8 cellular contexts compared by ENCODE assay signal in the genomic region with DNA sequence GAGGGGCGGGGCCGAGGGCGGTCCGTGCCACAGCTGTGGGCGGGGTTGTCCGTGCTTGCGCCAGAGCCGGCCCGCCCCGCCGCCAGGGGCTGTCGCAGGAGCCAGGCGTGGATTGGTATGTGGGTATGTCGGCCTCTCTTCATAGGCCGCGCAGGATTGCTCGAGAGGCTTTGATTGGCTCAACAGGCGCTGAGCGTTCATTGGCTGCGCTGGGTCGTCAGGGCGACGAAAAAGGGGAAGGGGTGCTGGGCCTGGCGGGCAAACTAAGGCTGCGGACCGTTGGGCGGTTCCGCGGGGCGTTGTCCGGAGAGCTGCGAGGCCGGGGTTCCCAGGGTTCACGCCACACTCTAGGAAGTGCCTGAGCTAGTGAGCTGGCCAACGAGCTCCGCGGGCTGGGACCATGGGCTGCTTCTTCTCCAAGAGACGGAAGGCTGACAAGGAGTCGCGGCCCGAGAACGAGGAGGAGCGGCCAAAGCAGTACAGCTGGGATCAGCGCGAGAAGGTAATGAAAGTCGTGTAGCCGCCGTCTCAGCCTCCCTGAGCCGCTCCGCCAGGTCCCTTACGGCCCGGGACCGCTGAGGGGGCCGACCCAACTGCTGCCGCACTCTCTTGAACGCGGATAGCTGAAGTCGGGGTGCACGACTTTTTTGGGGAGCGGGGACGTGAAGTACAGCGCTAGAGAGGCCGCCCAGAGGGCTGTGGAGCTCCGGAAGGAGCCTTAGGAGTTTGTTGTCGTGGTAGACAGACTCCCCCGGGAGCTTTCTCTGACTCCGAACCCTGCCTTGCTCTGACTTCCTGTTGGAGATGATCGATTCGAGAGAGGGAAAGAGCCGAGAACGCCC. TPM values are rescaled to one million over a fixed set of nuclear protein-coding genes. Genes with fewer than 3 reads are reported as not detected.
DNase-seq lines count a peak whose midpoint lies in the region; ATAC-seq and TF ChIP-seq lines count a peak whose summit lies in the region.

Gene RP2 (plus strand): TSS at position 343 of the 842 bp plus-strand sequence. CDS start 58 bp downstream, at position 401.

- H4K20me1 ChIP-seq in Loucy (ENCODE audit: insufficient read depth, low read length, poor library complexity, severe bottlenecking) = peaks cover 16% of the 10 kb centered on the region

- no peaks in the 10 kb centered on the region for H3F3A ChIP-seq in Loucy (ENCODE audit: low read depth)

- peak within 1 kb of the TSS; percentile 88 for H3K4me3 ChIP-seq in H7 (ENCODE audit: insufficient read depth, low read depth, low read length)
- H3K4me3 ChIP-seq in Loucy (ENCODE audit: low read length, poor library complexity, severe bottlenecking) = peak within 1 kb of the TSS; percentile 83

- H3K79me2 ChIP-seq in Loucy (ENCODE audit: insufficient read depth, low read length) = peaks cover 45% of the 10 kb centered on the region

- H3K27ac Mint-ChIP-seq in nephron = peak within 1 kb of the TSS; percentile 83 to 98 (median 97)

- H3K27me3 Mint-ChIP-seq in nephron (ENCODE audit: low read depth) = no peaks in the 10 kb centered on the region

- H3K27me3 ChIP-seq in H7 (ENCODE audit: control insufficient read depth, insufficient read depth, low read length) (no peaks in the 10 kb centered on the region; the same call in 1 of the 2 replicates), Loucy (ENCODE audit: insufficient read depth, low read length, poor library complexity, severe bottlenecking) (no peaks in the 10 kb centered on the region)

- no peaks in the 10 kb centered on the region for H3K9me2 ChIP-seq in Loucy (replicated peaks; ENCODE audit: low read depth, low read length)

- H2AFZ ChIP-seq in Loucy (ENCODE audit: low read length) = peak within 1 kb of the TSS; percentile 90

- peak within 1 kb of the TSS; percentile 82 for H3K9ac ChIP-seq in Loucy (ENCODE audit: low read depth, low read length, poor library complexity, severe bottlenecking)

- peak within 1 kb of the TSS; percentile 98 to 99 (median 99) for H3K4me3 Mint-ChIP-seq in nephron

- H3K9me3 Mint-ChIP-seq in nephron = peaks cover 8% of the 10 kb centered on the region

- peaks cover 2% of the 10 kb centered on the region for H3K4me1 ChIP-seq in Loucy (ENCODE audit: insufficient read depth, low read length, poor library complexity, severe bottlenecking)

- peak; percentile 94 for DNase-seq in ELR (ENCODE audit: low read depth)
- DNase-seq in H7 = peak; percentile 92
- DNase-seq in SHP77 (lab: John Stamatoyannopoulos, UW) = peak; percentile 83 to 88
- DNase-seq in activated gamma-delta T cell (lab: John Stamatoyannopoulos, UW) = peak; percentile 70
- peak; percentile 88 for DNase-seq in fibroblast of the conjunctiva (ENCODE audit: low read depth)
- DNase-seq in stimulated activated naive CD8-positive, alpha-beta T cell treated with anti-CD3 and anti-CD28 coated beads, Interleukin-15, Interleukin-2, amounts not matched to agents 100 U/mL and 50 U/mL, for 24 hours = peak; percentile 91

- H3K4me1 Mint-ChIP-seq in nephron = no peaks in the 10 kb centered on the region

- peak within 1 kb of the TSS; percentile 84 for H3K4me2 ChIP-seq in Loucy (ENCODE audit: low read depth, low read length, poor library complexity, severe bottlenecking)

- no peaks in the 10 kb centered on the region for H3K36me3 ChIP-seq in H7 (replicated peaks; ENCODE audit: control insufficient read depth, insufficient read depth, low read length)
- no peaks in the 10 kb centered on the region for H3K36me3 ChIP-seq in Loucy (ENCODE audit: insufficient read depth, low read length)

- peak; percentile 99 for ATAC-seq in stimulated activated naive CD8-positive, alpha-beta T cell treated with anti-CD3 and anti-CD28 coated beads, Interleukin-15, Interleukin-2, amounts not matched to agents 100 U/mL and 50 U/mL, for 24 hours

- no peaks in the 10 kb centered on the region for H3K9me3 ChIP-seq in Loucy (ENCODE audit: insufficient read depth, low read depth, low read length)

- no peaks in the 10 kb centered on the region for H3K36me3 Mint-ChIP-seq in nephron (ENCODE audit: low read depth)

- TF ChIP-seq CTCF in Loucy (conservative IDR thresholded peaks at IDR 0.05; ENCODE audit: low read length) (no peak), nephron (IDR thresholded peaks at IDR 0.05; ENCODE audit: unreplicated experiment in 3 of 3) (no peak)

RNA-seq across cellular contexts. Expression of gene RP2, which starts in this region (rescaled TPM):
- 22.1 and 28.3 TPM in 2 replicates for total RNA-seq in H7 (2014; rRNA removed; shearing (Covaris generic))

Comparison
In these comparisons a context has a peak if more than half of its experiments do, and no peak if none do; other contexts are left out.
1. Peak in every context shown above with its lines: DNase-seq, ATAC-seq and H3K4me3 ChIP-seq.